Comparison of ENCODE assay signal across 22 cellular contexts in the genomic region with DNA sequence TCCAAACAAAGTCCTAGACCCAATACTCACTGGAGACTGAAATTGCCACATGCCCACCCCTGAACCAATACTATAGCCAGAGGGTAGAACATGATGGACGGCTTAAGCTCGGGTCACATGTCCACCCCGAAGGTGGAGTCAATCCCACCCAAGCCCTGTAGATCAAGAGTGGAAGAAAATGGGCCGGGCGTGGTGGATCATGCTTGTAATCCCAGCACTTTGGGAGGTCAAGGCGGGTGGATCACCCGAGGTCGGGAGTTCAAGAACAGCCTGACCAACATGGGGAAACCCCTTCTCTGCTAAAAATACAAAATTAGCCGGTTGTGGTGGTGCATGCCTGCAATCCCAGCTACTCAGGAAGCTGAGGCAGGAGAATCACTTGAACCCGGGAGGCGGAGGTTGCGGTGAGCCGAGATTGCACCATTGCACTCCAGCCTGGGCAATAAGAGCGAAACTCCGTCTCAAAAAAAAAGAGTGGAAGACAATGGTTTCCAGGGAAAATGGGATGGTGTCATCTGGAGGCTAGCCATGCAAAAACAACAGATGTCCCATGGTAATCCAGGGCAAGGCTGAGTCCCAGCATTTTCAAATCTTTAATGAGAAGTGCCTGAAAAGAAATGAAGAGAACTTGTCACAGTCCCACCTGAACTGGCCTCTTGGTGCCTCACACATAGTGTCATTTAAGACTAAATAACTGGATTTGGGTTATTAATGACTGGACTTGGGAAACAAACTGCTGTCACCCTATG. TPM values are rescaled to one million over a fixed set of nuclear protein-coding genes. Genes with fewer than 3 reads are reported as not detected.
"Had no signal": no experiment of that assay in that cellular context is flagged by ENCODE, and none has a peak within 500 bp of the region (broad histone marks: within the 10 kb centered on the region; RNA-seq: fewer than 3 reads in every experiment).

No MANE protein-coding gene starts in this region.

- DNase-seq: activated B cell treated with CpG ODN at 0.5 μM for 24 hours; activated CD4-positive, alpha-beta memory T cell treated with anti-CD3 and anti-CD28 coated beads for 36 hours; activated CD4-positive, alpha-beta T cell treated with anti-CD3 and anti-CD28 coated beads for 4 hours; activated naive CD4-positive, alpha-beta T cell treated with anti-CD3 and anti-CD28 coated beads, Interleukin-2, amount 10 ng/mL, durations not matched to agents 7 days and 5 days; activated naive CD8-positive, alpha-beta T cell treated with anti-CD3 and anti-CD28 coated beads, Interleukin-2, amount 50 U/mL, for 24 hours; activated T-cell treated with anti-CD3 and anti-CD28 coated beads, Interleukin-2, amount 50 U/mL, for 1 hour; anterior cingulate cortex; cortex of kidney; effector CD4-positive, alpha-beta T cell; gastrocnemius medialis; heart left ventricle; left lung; nephron progenitor cell; nucleus accumbens; sigmoid colon; stimulated activated naive CD4-positive, alpha-beta T cell; upper lobe of right lung had no signal

- H3K27ac ChIP-seq: gastrocnemius medialis, heart left ventricle, left lung, sigmoid colon, upper lobe of right lung had no signal

- H3K4me1 ChIP-seq: gastrocnemius medialis, sigmoid colon had no signal

- H3K9me3 ChIP-seq: gastrocnemius medialis, heart left ventricle, left lung, sigmoid colon, upper lobe of right lung had no signal

- H3K4me3 ChIP-seq: gastrocnemius medialis, heart left ventricle, left lung, sigmoid colon, upper lobe of right lung had no signal

- ATAC-seq: activated naive CD8-positive, alpha-beta T cell treated with anti-CD3 and anti-CD28 coated beads, Interleukin-2, amount 50 U/mL, for 24 hours; gastrocnemius medialis had no signal

- H3K36me3 ChIP-seq: gastrocnemius medialis, heart left ventricle, left lung, sigmoid colon, upper lobe of right lung had no signal

- H3K27me3 ChIP-seq: upper lobe of right lung had no signal

RNA-seq across cellular contexts. Expression of a gene that starts 30.1 kb away (rescaled TPM):
- total RNA-seq: activated CD4-positive, alpha-beta memory T cell treated with anti-CD3 and anti-CD28 coated beads for 36 hours; activated T-helper 2 cell treated with anti-CD3 and anti-CD28 coated beads, Interferon-gamma antibody, Interleukin-2, Interleukin-4, amounts not matched to agents 10 μg/mL and 5 μg/mL and 100 μg/mL, durations not matched to agents 14 hours and 24 hours and 36 hours; gastrocnemius medialis; kidney epithelial cell; lung microvascular endothelial cell; renal cortical epithelial cell; T-helper 2 cell treated with Interferon-gamma antibody and Interleukin-4, amounts not matched to agents 100 ng/mL and 5 ng/mL, for 36 hours had no signal

RNA-seq across cellular contexts. Expression of a gene that starts 54.4 kb away (rescaled TPM):
- total RNA-seq: kidney epithelial cell had no signal

RNA-seq across cellular contexts. Expression of a gene that starts 59.1 kb away (rescaled TPM):
- total RNA-seq: activated CD4-positive, alpha-beta memory T cell treated with anti-CD3 and anti-CD28 coated beads for 36 hours; activated T-helper 2 cell treated with anti-CD3 and anti-CD28 coated beads, Interferon-gamma antibody, Interleukin-2, Interleukin-4, amounts not matched to agents 10 μg/mL and 5 μg/mL and 100 μg/mL, durations not matched to agents 14 hours and 24 hours and 36 hours; kidney epithelial cell; lung microvascular endothelial cell; renal cortical epithelial cell; T-helper 2 cell treated with Interferon-gamma antibody and Interleukin-4, amounts not matched to agents 100 ng/mL and 5 ng/mL, for 36 hours had no signal
